1 cellular context compared by ENCODE assay signal in the genomic region with DNA sequence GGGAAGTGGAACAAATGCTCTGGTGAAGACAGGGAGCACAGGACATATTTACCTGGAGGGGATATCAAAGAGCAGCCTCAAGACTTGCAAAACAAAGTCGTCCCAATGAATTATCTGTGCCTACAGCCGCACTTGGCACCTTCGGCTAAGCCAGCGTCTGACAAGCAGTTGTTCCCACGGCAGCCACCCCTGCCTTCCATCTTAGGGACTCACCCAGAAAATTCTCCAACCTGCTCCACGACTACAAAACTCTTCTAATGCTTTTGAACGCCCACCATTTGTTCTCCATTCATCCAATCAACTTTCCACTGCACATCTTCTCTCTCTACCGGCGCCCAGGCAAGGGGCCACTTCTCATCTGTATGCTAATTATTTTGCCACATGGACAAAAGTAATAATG.
A peak's percentile ranks its signal among the peaks of the same experiment; 100 is the strongest.
TF ChIP-seq lines count a peak whose summit lies in the region.

No MANE protein-coding gene starts in this region.

TF ChIP-seq in SK-N-SH, 30 proteins besides CTCF, POLR2A, EP300 and RAD21 (continued from another document):
- TF ChIP-seq RCOR1 (IDR thresholded peaks at IDR 0.05; ENCODE audit: low read length), result 0 out of 2 replicates have a peak, but pooled peaks have one; percentile 0
- TF ChIP-seq, protein P1, sequence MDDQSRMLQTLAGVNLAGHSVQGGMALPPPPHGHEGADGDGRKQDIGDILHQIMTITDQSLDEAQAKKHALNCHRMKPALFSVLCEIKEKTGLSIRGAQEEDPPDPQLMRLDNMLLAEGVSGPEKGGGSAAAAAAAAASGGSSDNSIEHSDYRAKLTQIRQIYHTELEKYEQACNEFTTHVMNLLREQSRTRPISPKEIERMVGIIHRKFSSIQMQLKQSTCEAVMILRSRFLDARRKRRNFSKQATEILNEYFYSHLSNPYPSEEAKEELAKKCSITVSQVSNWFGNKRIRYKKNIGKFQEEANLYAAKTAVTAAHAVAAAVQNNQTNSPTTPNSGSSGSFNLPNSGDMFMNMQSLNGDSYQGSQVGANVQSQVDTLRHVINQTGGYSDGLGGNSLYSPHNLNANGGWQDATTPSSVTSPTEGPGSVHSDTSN (IDR thresholded peaks at IDR 0.05), result no peak
TF ChIP-seq in SK-N-SH: peak in this region for 1.
